Comparison of ENCODE assay signal across 1 cellular context in genomic region chr5:10275991-10276390, GRCh38.
TF ChIP-seq lines count a peak whose summit lies in the region.

No MANE protein-coding gene starts in this region.

TF ChIP-seq in H1, 55 proteins besides CTCF, POLR2A, EP300 and RAD21:
- TF ChIP-seq SIRT6 (IDR thresholded peaks at IDR 0.05; ENCODE audit: low read length) (no peak), JUND (IDR thresholded peaks at IDR 0.05; ENCODE audit: low read length) (no peak), SP2 (IDR thresholded peaks at IDR 0.05; ENCODE audit: low read length) (no peak), CBX8 (IDR thresholded peaks at IDR 0.05; ENCODE audit: borderline replicate concordance, low read depth, low read length) (no peak), BACH1 (IDR thresholded peaks at IDR 0.05; ENCODE audit: low read length) (no peak), JUN (IDR thresholded peaks at IDR 0.05; ENCODE audit: low read depth, low read length) (no peak), HDAC6 (IDR thresholded peaks at IDR 0.05; ENCODE audit: low read depth, low read length) (no peak), CREB1 (IDR thresholded peaks at IDR 0.05) (no peak), CTBP2 (IDR thresholded peaks at IDR 0.05; ENCODE audit: borderline replicate concordance, insufficient read depth, insufficient read length, low read length) (no peak), EZH2 (IDR thresholded peaks at IDR 0.05; ENCODE audit: low read depth, low read length, severe bottlenecking) (no peak), YY1 (IDR thresholded peaks at IDR 0.05; ENCODE audit: low read depth, low read length) (no peak), TBP (IDR thresholded peaks at IDR 0.05; ENCODE audit: low read depth, low read length) (no peak), USF2 (IDR thresholded peaks at IDR 0.05; ENCODE audit: low read length) (no peak), CEBPB (IDR thresholded peaks at IDR 0.05; ENCODE audit: low read depth, low read length) (no peak), CBX5 (IDR thresholded peaks at IDR 0.05; ENCODE audit: low read depth, low read length) (no peak)
TF ChIP-seq in H1: peak in this region for 0.
